Comparison of ENCODE assay signal across 20 cellular contexts in the genomic region with DNA sequence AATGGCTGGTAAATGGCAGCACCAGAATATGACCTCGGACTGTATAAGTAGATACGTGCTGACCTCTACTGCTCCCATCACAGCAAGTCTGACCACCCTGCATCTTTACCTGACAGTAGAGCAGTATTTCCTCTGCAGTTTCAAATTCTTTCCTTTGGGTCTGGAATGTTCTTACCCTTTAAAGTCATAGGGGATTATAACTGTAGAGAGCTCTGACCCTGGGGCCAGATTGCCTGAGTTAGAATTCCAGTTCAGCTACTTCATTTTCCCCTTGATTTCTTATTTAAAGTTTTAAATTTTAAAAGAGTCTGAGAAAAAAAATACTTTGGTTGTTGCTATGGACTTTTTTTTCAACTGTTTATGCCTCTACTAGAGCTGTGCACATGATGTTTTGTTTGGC.
"Had no signal": no experiment of that assay in that cellular context is flagged by ENCODE, and none has a peak within 500 bp of the region (broad histone marks: within the 10 kb centered on the region; RNA-seq: fewer than 3 reads in every experiment).

No MANE protein-coding gene starts in this region.

- DNase-seq: activated CD4-positive, alpha-beta T cell treated with anti-CD3 and anti-CD28 coated beads for 4 hours; activated CD8-positive, alpha-beta memory T cell treated with anti-CD3 and anti-CD28 coated beads, Interleukin-2, amount 50 U/mL, for 4 hours; activated CD8-positive, alpha-beta T cell treated with anti-CD3 and anti-CD28 coated beads for 36 hours; activated effector memory CD4-positive, alpha-beta T cell treated with Interleukin-2 at 50 U/mL for 16 hours; activated naive CD4-positive, alpha-beta T cell; activated T-cell treated with anti-CD3 and anti-CD28 coated beads, Interleukin-2, amount 50 U/mL, for 1 hour; Kasumi-1; KBM-7; NCI-H1105 treated with DMSO at 0.1 percent for 48 hours; NCI-H1436 treated with DMSO at 0.1 percent for 48 hours; NCI-H187; NCI-H2081; NCI-H524; OCI-M1; Right ventricle myocardium superior; RPMI8226; SJCRH30 had no signal

- H3K36me3 ChIP-seq: SJCRH30 had no signal

- H3K9me3 ChIP-seq: SJCRH30 had no signal

- H3K4me3 ChIP-seq: SJCRH30 had no signal

- H3K27me3 ChIP-seq: SJCRH30 had no signal

- ATAC-seq: activated CD4-positive, CD25-positive, alpha-beta regulatory T cell treated with anti-CD3 and anti-CD28 coated beads, Interleukin-2, amount 50 U/mL, for 24 hours; activated CD8-positive, alpha-beta T cell treated with anti-CD3 and anti-CD28 coated beads for 36 hours; Panc1 had no signal

- H3K27ac ChIP-seq: SJCRH30 had no signal

- H3K4me1 ChIP-seq: SJCRH30 had no signal

- FAIRE-seq: astrocyte had no signal
